In the genomic region with DNA sequence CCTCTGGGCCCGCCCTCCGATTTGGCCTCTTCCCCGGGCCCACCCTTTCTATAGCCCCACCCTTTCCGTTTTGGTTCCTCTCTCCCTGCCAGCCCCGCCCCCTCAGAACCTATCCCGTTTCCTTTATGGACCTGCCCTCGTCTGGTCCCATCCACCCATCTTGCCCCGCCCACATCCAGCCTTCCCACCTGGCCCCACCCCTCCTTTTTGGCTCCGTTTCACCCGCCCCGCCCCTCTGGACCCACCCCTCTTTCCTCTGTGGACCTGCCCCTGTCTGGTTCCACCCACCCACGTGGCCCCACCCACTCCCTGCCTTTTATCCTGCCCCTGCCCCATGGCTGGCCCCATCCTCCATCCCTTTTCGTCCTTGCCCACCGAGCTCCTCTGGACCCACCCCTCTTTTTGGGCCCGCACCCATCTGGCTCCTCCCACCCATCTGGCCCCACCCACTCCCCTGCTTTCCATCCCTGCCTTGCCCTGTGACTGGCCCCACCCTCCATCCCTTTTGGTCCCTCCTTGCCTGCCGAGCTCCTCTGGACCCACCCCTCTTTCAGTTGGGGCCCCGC, we compare ENCODE assay signal across 9 cellular contexts.
DNase-seq lines count a peak whose midpoint lies in the region; ATAC-seq and TF ChIP-seq lines count a peak whose summit lies in the region.
"Had no signal": no experiment of that assay in that cellular context is flagged by ENCODE, and none has a peak within 500 bp of the region (broad histone marks: within the 10 kb centered on the region; RNA-seq: fewer than 3 reads in every experiment).

No MANE protein-coding gene starts in this region.

- ATAC-seq in foreskin keratinocyte (peak; percentile 72), HG02981 (IDR thresholded peaks at IDR 0.05; ENCODE audit: unreplicated experiment) (no peak)

- DNase-seq in AG20443 (ENCODE audit: low spot score) (peak; percentile 36), NCI-H1105 treated with DMSO at 0.1 percent for 48 hours (lab: John Stamatoyannopoulos, UW) (peak; percentile 81), foreskin keratinocyte (no peak), NCI-H1436 (lab: John Stamatoyannopoulos, UW) (no peak), NCI-H2081 (lab: John Stamatoyannopoulos, UW) (no peak)
- peak; percentile 48 for DNase-seq in activated CD4-positive, alpha-beta T cell treated with anti-CD3 and anti-CD28 coated beads, Interleukin-2, amount 10 ng/mL, durations not matched to agents 7 days and 5 days
- DNase-seq in stimulated activated CD4-positive, alpha-beta T cell treated with anti-CD3 and anti-CD28 coated beads, Interleukin-1b, Interleukin-23, amount 100 ng/mL, for 48 hours = peak; percentile 88

- CTCF ChIA-PET in activated CD4-positive, alpha-beta T cell treated with anti-CD3 and anti-CD28 coated beads, Interleukin-2, amount 10 ng/mL, durations not matched to agents 7 days and 5 days (lab: Charles Lee) = no interaction called here

- H3K27me3 ChIP-seq in foreskin keratinocyte = peaks cover 57% of the 10 kb centered on the region

- no peak overlapping the region for H3K27ac ChIP-seq in foreskin keratinocyte

- H3K27me3 Mint-ChIP-seq in activated CD4-positive, alpha-beta T cell treated with anti-CD3 and anti-CD28 coated beads, Interleukin-2, amount 10 ng/mL, durations not matched to agents 7 days and 5 days = peaks cover 30% of the 10 kb centered on the region

- H3K4me3 Mint-ChIP-seq in activated CD4-positive, alpha-beta T cell treated with anti-CD3 and anti-CD28 coated beads, Interleukin-2, amount 10 ng/mL, durations not matched to agents 7 days and 5 days = peak overlapping the region; percentile 32

- TF ChIP-seq CTCF in foreskin keratinocyte (conservative IDR thresholded peaks at IDR 0.05) = no peak

- H3K4me1 Mint-ChIP-seq in activated CD4-positive, alpha-beta T cell treated with anti-CD3 and anti-CD28 coated beads, Interleukin-2, amount 10 ng/mL, durations not matched to agents 7 days and 5 days = peaks cover 10% of the 10 kb centered on the region

- H3K27ac Mint-ChIP-seq in activated CD4-positive, alpha-beta T cell treated with anti-CD3 and anti-CD28 coated beads, Interleukin-2, amount 10 ng/mL, durations not matched to agents 7 days and 5 days = no peak overlapping the region

- H3K4me1 ChIP-seq in foreskin keratinocyte = no peaks in the 10 kb centered on the region
- H3K4me1 ChIP-seq: Caco-2 had no signal

- POLR2A ChIA-PET in activated CD4-positive, alpha-beta T cell treated with anti-CD3 and anti-CD28 coated beads, Interleukin-2, amount 10 ng/mL, durations not matched to agents 7 days and 5 days (lab: Charles Lee) = interaction anchor here (0.6 to 0.8 kb wide), 2 partner anchors 177 to 541 kb away, joined by 3 to 4 read pairs; a partner anchor contains a TSS

- H3K36me3 Mint-ChIP-seq in activated CD4-positive, alpha-beta T cell treated with anti-CD3 and anti-CD28 coated beads, Interleukin-2, amount 10 ng/mL, durations not matched to agents 7 days and 5 days (ENCODE audit: low read depth) = no peaks in the 10 kb centered on the region

- no peaks in the 10 kb centered on the region for H3K9me3 Mint-ChIP-seq in activated CD4-positive, alpha-beta T cell treated with anti-CD3 and anti-CD28 coated beads, Interleukin-2, amount 10 ng/mL, durations not matched to agents 7 days and 5 days

Comparison
In these comparisons a context has a peak if more than half of its experiments do, and no peak if none do; other contexts are left out.
1. DNase-seq: peak in AG20443 (single experiment), NCI-H1105 treated with DMSO at 0.1 percent for 48 hours (single experiment), activated CD4-positive, alpha-beta T cell treated with anti-CD3 and anti-CD28 coated beads, Interleukin-2, amount 10 ng/mL, durations not matched to agents 7 days and 5 days (single experiment) and stimulated activated CD4-positive, alpha-beta T cell treated with anti-CD3 and anti-CD28 coated beads, Interleukin-1b, Interleukin-23, amount 100 ng/mL, for 48 hours (single experiment); none in foreskin keratinocyte (0 of 2), NCI-H1436 (single experiment) and NCI-H2081 (0 of 2).